ENCODE assay signal across 22 cellular contexts in the genomic region with DNA sequence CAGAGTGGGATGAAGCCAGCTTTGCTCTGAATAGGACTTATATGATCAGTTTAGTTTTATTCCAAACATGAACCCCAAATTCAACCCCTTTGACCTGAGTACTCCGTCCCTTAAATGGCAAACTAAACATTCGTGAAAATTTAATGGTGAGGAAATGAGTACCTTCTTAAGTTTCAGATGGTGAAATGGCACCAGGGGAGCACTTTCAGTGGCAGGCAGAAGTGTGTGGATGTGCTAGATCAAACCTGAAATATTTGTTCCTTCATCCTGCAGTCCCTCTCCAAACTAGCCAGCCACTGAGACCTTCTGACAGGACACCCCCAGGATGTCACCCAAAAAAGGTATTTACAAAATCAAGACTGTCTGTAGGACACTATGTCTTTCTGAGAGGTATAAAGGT.
"Had no signal": no experiment of that assay in that cellular context is flagged by ENCODE, and none has a peak within 500 bp of the region (broad histone marks: within the 10 kb centered on the region; RNA-seq: fewer than 3 reads in every experiment).

No MANE protein-coding gene starts in this region.

- H3K27ac ChIP-seq: coronary artery, dorsolateral prefrontal cortex, esophagus muscularis mucosa, gastrocnemius medialis, heart right ventricle, psoas muscle, right lobe of liver, testis, tibial nerve, upper lobe of right lung, vagina had no signal

- H3K4me3 ChIP-seq: coronary artery, esophagus muscularis mucosa, gastrocnemius medialis, heart right ventricle, psoas muscle, right lobe of liver, testis, tibial nerve, upper lobe of right lung, vagina had no signal

- H3K36me3 ChIP-seq: esophagus muscularis mucosa, gastrocnemius medialis, heart right ventricle, right lobe of liver, tibial nerve, upper lobe of right lung, vagina had no signal

- H3K9me3 ChIP-seq: esophagus muscularis mucosa, gastrocnemius medialis, heart right ventricle, psoas muscle, right lobe of liver, testis, tibial nerve, upper lobe of right lung, vagina had no signal

- H3K9me3 Mint-ChIP-seq: mesothelial cell of epicardium; natural killer cell; neural crest cell; stimulated activated effector memory CD8-positive, alpha-beta T cell treated with anti-CD3 and anti-CD28 coated beads, Interleukin-12 subunit alpha, Interleukin-12 subunit beta, amount 100 ng/mL, for 72 hours; stimulated activated naive CD8-positive, alpha-beta T cell treated with anti-CD3 and anti-CD28 coated beads, Interleukin-15, amount 100 ng/mL, for 72 hours had no signal

- ATAC-seq: gastrocnemius medialis; heart right ventricle; left lobe of liver; natural killer cell; psoas muscle; right lobe of liver; stimulated activated effector memory CD8-positive, alpha-beta T cell treated with anti-CD3 and anti-CD28 coated beads, Interleukin-12 subunit alpha, Interleukin-12 subunit beta, amount 100 ng/mL, for 72 hours; stimulated activated naive CD8-positive, alpha-beta T cell treated with anti-CD3 and anti-CD28 coated beads, Interleukin-15, amount 100 ng/mL, for 72 hours; upper lobe of right lung had no signal

- FAIRE-seq: islet of Langerhans had no signal

- DNase-seq: dorsolateral prefrontal cortex; effector CD8-positive, alpha-beta T cell; gastrocnemius medialis; heart right ventricle; hypothalamus; natural killer cell; psoas muscle; right lobe of liver; stimulated activated CD4-positive, alpha-beta T cell treated with anti-CD3 and anti-CD28 coated beads, Interleukin-4, amount 100 ng/mL, for 1 hour; stimulated activated CD8-positive, alpha-beta memory T cell treated with anti-CD3 and anti-CD28 coated beads, Interleukin-4, amount 100 ng/mL, for 48 hours; stimulated activated naive CD8-positive, alpha-beta T cell treated with anti-CD3 and anti-CD28 coated beads, Interleukin-15, amount 100 ng/mL, for 72 hours; testis; upper lobe of right lung had no signal

- H3K4me1 ChIP-seq: esophagus muscularis mucosa, gastrocnemius medialis, heart right ventricle, psoas muscle, right lobe of liver, testis, upper lobe of right lung, vagina had no signal

- H3K27ac Mint-ChIP-seq: mesothelial cell of epicardium; natural killer cell; stimulated activated effector memory CD8-positive, alpha-beta T cell treated with anti-CD3 and anti-CD28 coated beads, Interleukin-12 subunit alpha, Interleukin-12 subunit beta, amount 100 ng/mL, for 72 hours; stimulated activated naive CD8-positive, alpha-beta T cell treated with anti-CD3 and anti-CD28 coated beads, Interleukin-15, amount 100 ng/mL, for 72 hours had no signal

- H3K36me3 Mint-ChIP-seq: mesothelial cell of epicardium; natural killer cell; stimulated activated effector memory CD8-positive, alpha-beta T cell treated with anti-CD3 and anti-CD28 coated beads, Interleukin-12 subunit alpha, Interleukin-12 subunit beta, amount 100 ng/mL, for 72 hours had no signal

- H3K4me1 Mint-ChIP-seq: natural killer cell; stimulated activated effector memory CD8-positive, alpha-beta T cell treated with anti-CD3 and anti-CD28 coated beads, Interleukin-12 subunit alpha, Interleukin-12 subunit beta, amount 100 ng/mL, for 72 hours; stimulated activated naive CD8-positive, alpha-beta T cell treated with anti-CD3 and anti-CD28 coated beads, Interleukin-15, amount 100 ng/mL, for 72 hours had no signal

- H3K27me3 ChIP-seq: dorsolateral prefrontal cortex, esophagus muscularis mucosa, gastrocnemius medialis, heart right ventricle, right lobe of liver, testis, tibial nerve, upper lobe of right lung, vagina had no signal

- H3K4me3 Mint-ChIP-seq: mesothelial cell of epicardium; natural killer cell; neural crest cell; stimulated activated effector memory CD8-positive, alpha-beta T cell treated with anti-CD3 and anti-CD28 coated beads, Interleukin-12 subunit alpha, Interleukin-12 subunit beta, amount 100 ng/mL, for 72 hours; stimulated activated naive CD8-positive, alpha-beta T cell treated with anti-CD3 and anti-CD28 coated beads, Interleukin-15, amount 100 ng/mL, for 72 hours had no signal
